Comparison of ENCODE assay signal across 8 cellular contexts in the genomic region with DNA sequence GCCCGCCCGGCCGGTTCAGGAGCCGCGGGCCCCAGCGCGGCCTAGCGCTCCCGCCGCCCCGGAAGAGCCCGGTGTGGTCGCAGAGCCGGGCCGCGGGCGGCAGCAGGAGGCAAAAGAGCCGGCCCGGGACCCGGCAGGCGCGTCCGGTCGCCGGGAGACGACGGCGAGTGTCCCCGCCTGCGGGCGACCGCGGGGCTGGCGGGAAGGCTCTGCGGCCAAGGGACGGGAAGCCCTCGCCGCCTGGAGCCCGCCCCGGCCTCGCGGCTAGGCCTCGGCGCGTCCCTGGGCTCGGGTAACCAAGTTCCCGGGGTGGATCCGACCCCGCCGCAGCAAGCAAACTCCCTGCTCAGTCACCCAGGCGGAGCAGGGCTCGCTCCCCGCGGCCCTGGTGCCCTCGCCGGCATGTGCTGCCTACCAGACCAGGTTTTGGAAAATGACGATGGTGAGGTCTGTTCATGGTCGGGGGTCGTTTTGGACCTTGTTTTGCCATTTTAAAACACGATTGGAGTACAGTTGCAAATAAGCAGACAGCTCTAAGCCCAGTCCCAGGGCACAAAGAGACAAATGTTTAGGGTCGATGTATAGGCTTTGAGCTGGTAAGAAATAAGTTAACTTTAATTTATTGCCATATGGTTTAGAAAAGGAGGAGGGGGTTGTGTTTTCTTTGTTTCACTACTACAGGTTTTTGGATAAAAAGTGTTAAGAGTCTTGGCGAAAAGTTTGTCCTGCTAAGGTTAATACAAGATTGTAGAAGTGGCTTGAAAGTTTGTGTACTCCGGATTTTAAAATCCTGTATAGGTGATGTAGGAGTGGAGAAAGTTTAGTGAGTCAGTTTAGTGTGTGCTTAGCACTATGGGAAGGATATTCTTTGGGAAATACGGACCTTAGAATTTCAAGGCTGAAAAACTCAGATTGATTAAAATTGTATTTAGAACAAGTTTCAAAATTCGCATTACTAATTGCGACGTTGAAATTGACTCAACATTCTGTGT. TPM values are rescaled to one million over a fixed set of nuclear protein-coding genes. Genes with fewer than 3 reads are reported as not detected.
DNase-seq lines count a peak whose midpoint lies in the region; ATAC-seq, FAIRE-seq and TF ChIP-seq lines count a peak whose summit lies in the region.

No MANE protein-coding gene starts in this region.

- H3K27ac Mint-ChIP-seq in glutamatergic neuron (ENCODE audit: unreplicated experiment) = peak overlapping the region; percentile 93

- peak; percentile 15 for ATAC-seq in GM18858 (IDR thresholded peaks at IDR 0.05; ENCODE audit: unreplicated experiment)
- ATAC-seq in HG03066 (IDR thresholded peaks at IDR 0.05; ENCODE audit: low read depth, unreplicated experiment) = peak; percentile 18
- ATAC-seq in Panc1 = peak; percentile 2
- ATAC-seq in pancreas = peak; percentile 38 to 63 (median 50)

- POLR2A ChIA-PET in Panc1 (lab: Charles Lee) = interaction anchor here (0.6 to 0.9 kb wide), 4 partner anchors 33 to 279 kb away, joined by 3 to 10 read pairs (median 5); no protein-coding TSS in a partner anchor

- DNase-seq in 8988T = peak; percentile 37
- no peak for DNase-seq in Panc1 (ENCODE audit: low read depth, low spot score)
- DNase-seq in activated gamma-delta T cell treated with Interleukin-2 at 50 U/mL for 16 hours = peak; percentile 62
- peak; percentile 72 for DNase-seq in glutamatergic neuron
- peak; percentile 44 to 83 (median 62) for DNase-seq in pancreas
- no peak for DNase-seq in tibial nerve (ENCODE audit: low spot score in 2 of 2)

- BruUV-seq in Panc1 (replicated peaks; lab: Mats Ljungman, UMichigan) = no TSS peak

- H3K9me3 Mint-ChIP-seq in glutamatergic neuron (ENCODE audit: unreplicated experiment) = peaks cover 12% of the 10 kb centered on the region

- no peak for FAIRE-seq in pancreas (lab: Jason Lieb, UNC)

- H3K4me1 Mint-ChIP-seq in glutamatergic neuron (ENCODE audit: low read depth, unreplicated experiment) = peaks cover 21% of the 10 kb centered on the region

- H3K27me3 ChIP-seq in Panc1 (ENCODE audit: control insufficient read depth, insufficient read depth, low read length) (no peaks in the 10 kb centered on the region), pancreas (no peaks in the 10 kb centered on the region), tibial nerve (no peaks in the 10 kb centered on the region)

- 1 to 2% methylated on average over 31 to 67 of the region's 67 CpGs for WGBS in pancreas, 2 donors
- WGBS in tibial nerve, 2 donors = 3 to 11% methylated on average over 17 to 37 of the region's 67 CpGs

- H3K27me3 Mint-ChIP-seq in glutamatergic neuron (ENCODE audit: unreplicated experiment) = peaks cover 5% of the 10 kb centered on the region

- intact Hi-C loops in Panc1 (cut with micrococcal nuclease; ENCODE audit: unreplicated experiment) = no loop called here
- intact Hi-C loops in pancreas (cut with DNase I) = no loop called here

- TF ChIP-seq POLR2A in tibial nerve (IDR thresholded peaks at IDR 0.05) = no peak

- peak overlapping the region; percentile 87 for H3K4me3 Mint-ChIP-seq in glutamatergic neuron (ENCODE audit: unreplicated experiment)

- CTCF ChIA-PET in Panc1 (lab: Charles Lee) = no interaction called here

- H3K9me3 ChIP-seq in Panc1 (ENCODE audit: control insufficient read depth, insufficient read depth, low read depth, low read length) (no peaks in the 10 kb centered on the region), pancreas (no peaks in the 10 kb centered on the region), tibial nerve (no peaks in the 10 kb centered on the region)

- H3K27ac ChIP-seq in Panc1 (ENCODE audit: low read length) (peak overlapping the region; percentile 93), pancreas (peak overlapping the region; percentile 87 to 93 (median 91)), tibial nerve (peak overlapping the region; percentile 85 to 99 (median 94))

- no peaks in the 10 kb centered on the region for H3K36me3 Mint-ChIP-seq in glutamatergic neuron (ENCODE audit: unreplicated experiment)

- H3K4me3 ChIP-seq in Panc1 (ENCODE audit: low read depth in 2 of 2, low read length in 2 of 2) (peak overlapping the region; percentile 73 to 93), pancreas (peak overlapping the region; percentile 33 to 91 (median 72)), tibial nerve (peak overlapping the region; percentile 38 to 97 (median 74))

- in situ Hi-C loops in Panc1 (cut with HindIII; ENCODE audit: low pct_unique_long_range_greater_than_20kb, low sequenced_read_pairs) = no loop called here

- TF ChIP-seq CTCF in Panc1 (IDR thresholded peaks at IDR 0.05) (no peak), glutamatergic neuron (IDR thresholded peaks at IDR 0.05; ENCODE audit: partially characterized antibody, unreplicated experiment) (no peak), pancreas (IDR thresholded peaks at IDR 0.05) (no peak), tibial nerve (IDR thresholded peaks at IDR 0.05) (no peak)

- H3K36me3 ChIP-seq in Panc1 (ENCODE audit: control insufficient read depth, insufficient read depth, low read length) = peaks cover 10% of the 10 kb centered on the region
- H3K36me3 ChIP-seq in pancreas = no peaks in the 10 kb centered on the region
- no peaks in the 10 kb centered on the region for H3K36me3 ChIP-seq in tibial nerve

- peak in 1 of 2 donors; percentile 13 for TF ChIP-seq EP300 in tibial nerve (IDR thresholded peaks at IDR 0.05)

- H3K4me1 ChIP-seq in Panc1 (ENCODE audit: control insufficient read depth, insufficient read depth, low read length) = peaks cover 26% of the 10 kb centered on the region
- peaks cover 5 to 45% (median 27%) of the 10 kb centered on the region in 3 donors for H3K4me1 ChIP-seq in pancreas
- peaks cover 0 to 67% (median 28%) of the 10 kb centered on the region in 4 donors for H3K4me1 ChIP-seq in tibial nerve

RNA-seq across cellular contexts. Expression of gene KCMF1, which starts 1.1 kb away (rescaled TPM):
- total RNA-seq in Panc1 (2021; ENCODE audit: unreplicated experiment) = 163 TPM
- 73.4 TPM for polyA plus RNA-seq in Panc1 (2012; ENCODE audit: insufficient read length)
- 46.8 TPM for total RNA-seq in glutamatergic neuron (ENCODE audit: unreplicated experiment)
- 100 to 1,000 TPM in 1 of 6 donors, 10 to 100 TPM in 5; 58.1 to 102 (median 82.3) TPM for total RNA-seq in pancreas
- 10 to 100 TPM in 1 of 2 donors, 1 to 10 TPM in 1; 9.9 to 31.1 TPM for polyA plus RNA-seq in pancreas
- total RNA-seq in tibial nerve = 10 to 100 TPM; 22.9 to 35.1 (median 29.7) TPM

Comparison
In these comparisons a context has a peak if more than half of its experiments do, and no peak if none do; other contexts are left out.
1. DNase-seq: peak in 8988T (single experiment), activated gamma-delta T cell treated with Interleukin-2 at 50 U/mL for 16 hours (single experiment), glutamatergic neuron (single experiment) and pancreas (6 of 6); none in Panc1 (single experiment) and tibial nerve (0 of 2).
2. Peak in every context shown above with its lines, with median percentiles within 50 percentile points of each other: ATAC-seq, H3K27ac ChIP-seq and H3K4me3 ChIP-seq.